1 cellular context compared by ENCODE assay signal in the genomic region with DNA sequence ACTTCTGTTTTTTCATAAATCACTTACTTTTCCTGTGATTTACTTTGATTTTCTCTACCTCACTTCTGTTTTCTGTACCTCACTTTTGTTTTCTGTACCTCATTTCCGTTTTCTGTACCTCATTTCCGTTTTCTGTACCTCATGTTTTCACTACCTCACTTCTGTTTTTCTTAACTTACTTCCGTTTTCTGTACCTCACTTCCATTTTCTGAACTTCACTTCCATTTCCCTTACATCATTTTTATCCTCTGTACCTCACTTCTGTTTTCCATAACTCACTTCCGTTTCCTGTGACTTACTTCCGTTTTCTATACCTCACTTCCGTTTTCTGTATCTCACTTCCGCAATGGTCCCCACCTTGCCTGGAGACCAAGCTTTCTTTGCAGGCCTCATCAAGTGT.
TF ChIP-seq lines count a peak whose summit lies in the region.

No MANE protein-coding gene starts in this region.

TF ChIP-seq in K562, 482 proteins besides CTCF, POLR2A, EP300 and RAD21 (continued from another document):
- TF ChIP-seq, protein P1, sequence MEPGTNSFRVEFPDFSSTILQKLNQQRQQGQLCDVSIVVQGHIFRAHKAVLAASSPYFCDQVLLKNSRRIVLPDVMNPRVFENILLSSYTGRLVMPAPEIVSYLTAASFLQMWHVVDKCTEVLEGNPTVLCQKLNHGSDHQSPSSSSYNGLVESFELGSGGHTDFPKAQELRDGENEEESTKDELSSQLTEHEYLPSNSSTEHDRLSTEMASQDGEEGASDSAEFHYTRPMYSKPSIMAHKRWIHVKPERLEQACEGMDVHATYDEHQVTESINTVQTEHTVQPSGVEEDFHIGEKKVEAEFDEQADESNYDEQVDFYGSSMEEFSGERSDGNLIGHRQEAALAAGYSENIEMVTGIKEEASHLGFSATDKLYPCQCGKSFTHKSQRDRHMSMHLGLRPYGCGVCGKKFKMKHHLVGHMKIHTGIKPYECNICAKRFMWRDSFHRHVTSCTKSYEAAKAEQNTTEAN (CRISPR knock-in tag; IDR thresholded peaks at IDR 0.05), result no peak
- TF ChIP-seq ZNF143 (CRISPR knock-in tag; IDR thresholded peaks at IDR 0.05) (no peak), MEIS2 (IDR thresholded peaks at IDR 0.05; ENCODE audit: partially characterized antibody) (no peak), PCBP2 (IDR thresholded peaks at IDR 0.05; ENCODE audit: low read depth, low read length, poor library complexity, severe bottlenecking) (no peak), MAFG (tag; conservative IDR thresholded peaks at IDR 0.05) (no peak), RBBP5 (IDR thresholded peaks at IDR 0.05; ENCODE audit: borderline replicate concordance, insufficient read depth, low read length, poor library complexity, severe bottlenecking) (no peak), ZFPM2 (CRISPR knock-in tag; IDR thresholded peaks at IDR 0.05) (no peak)
- TF ChIP-seq, protein P2, sequence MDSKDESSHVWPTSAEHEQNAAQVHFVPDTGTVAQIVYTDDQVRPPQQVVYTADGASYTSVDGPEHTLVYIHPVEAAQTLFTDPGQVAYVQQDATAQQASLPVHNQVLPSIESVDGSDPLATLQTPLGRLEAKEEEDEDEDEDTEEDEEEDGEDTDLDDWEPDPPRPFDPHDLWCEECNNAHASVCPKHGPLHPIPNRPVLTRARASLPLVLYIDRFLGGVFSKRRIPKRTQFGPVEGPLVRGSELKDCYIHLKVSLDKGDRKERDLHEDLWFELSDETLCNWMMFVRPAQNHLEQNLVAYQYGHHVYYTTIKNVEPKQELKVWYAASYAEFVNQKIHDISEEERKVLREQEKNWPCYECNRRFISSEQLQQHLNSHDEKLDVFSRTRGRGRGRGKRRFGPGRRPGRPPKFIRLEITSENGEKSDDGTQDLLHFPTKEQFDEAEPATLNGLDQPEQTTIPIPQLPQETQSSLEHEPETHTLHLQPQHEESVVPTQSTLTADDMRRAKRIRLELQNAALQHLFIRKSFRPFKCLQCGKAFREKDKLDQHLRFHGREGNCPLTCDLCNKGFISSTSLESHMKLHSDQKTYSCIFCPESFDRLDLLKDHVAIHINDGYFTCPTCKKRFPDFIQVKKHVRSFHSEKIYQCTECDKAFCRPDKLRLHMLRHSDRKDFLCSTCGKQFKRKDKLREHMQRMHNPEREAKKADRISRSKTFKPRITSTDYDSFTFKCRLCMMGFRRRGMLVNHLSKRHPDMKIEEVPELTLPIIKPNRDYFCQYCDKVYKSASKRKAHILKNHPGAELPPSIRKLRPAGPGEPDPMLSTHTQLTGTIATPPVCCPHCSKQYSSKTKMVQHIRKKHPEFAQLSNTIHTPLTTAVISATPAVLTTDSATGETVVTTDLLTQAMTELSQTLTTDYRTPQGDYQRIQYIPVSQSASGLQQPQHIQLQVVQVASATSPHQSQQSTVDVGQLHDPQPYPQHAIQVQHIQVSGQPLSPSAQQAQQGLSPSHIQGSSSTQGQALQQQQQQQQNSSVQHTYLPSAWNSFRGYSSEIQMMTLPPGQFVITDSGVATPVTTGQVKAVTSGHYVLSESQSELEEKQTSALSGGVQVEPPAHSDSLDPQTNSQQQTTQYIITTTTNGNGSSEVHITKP (IDR thresholded peaks at IDR 0.05; ENCODE audit: partially characterized antibody), result no peak
- TF ChIP-seq, protein P3, sequence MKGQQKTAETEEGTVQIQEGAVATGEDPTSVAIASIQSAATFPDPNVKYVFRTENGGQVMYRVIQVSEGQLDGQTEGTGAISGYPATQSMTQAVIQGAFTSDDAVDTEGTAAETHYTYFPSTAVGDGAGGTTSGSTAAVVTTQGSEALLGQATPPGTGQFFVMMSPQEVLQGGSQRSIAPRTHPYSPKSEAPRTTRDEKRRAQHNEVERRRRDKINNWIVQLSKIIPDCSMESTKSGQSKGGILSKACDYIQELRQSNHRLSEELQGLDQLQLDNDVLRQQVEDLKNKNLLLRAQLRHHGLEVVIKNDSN (CRISPR knock-in tag; IDR thresholded peaks at IDR 0.05), result no peak
- TF ChIP-seq, protein P4, sequence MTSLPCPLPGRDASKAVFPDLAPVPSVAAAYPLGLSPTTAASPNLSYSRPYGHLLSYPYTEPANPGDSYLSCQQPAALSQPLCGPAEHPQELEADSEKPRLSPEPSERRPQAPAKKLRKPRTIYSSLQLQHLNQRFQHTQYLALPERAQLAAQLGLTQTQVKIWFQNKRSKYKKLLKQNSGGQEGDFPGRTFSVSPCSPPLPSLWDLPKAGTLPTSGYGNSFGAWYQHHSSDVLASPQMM (CRISPR knock-in tag; IDR thresholded peaks at IDR 0.05), result no peak
- TF ChIP-seq, protein P5, sequence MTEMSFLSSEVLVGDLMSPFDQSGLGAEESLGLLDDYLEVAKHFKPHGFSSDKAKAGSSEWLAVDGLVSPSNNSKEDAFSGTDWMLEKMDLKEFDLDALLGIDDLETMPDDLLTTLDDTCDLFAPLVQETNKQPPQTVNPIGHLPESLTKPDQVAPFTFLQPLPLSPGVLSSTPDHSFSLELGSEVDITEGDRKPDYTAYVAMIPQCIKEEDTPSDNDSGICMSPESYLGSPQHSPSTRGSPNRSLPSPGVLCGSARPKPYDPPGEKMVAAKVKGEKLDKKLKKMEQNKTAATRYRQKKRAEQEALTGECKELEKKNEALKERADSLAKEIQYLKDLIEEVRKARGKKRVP (CRISPR knock-in tag; IDR thresholded peaks at IDR 0.05), result no peak
